ENCODE assay signal across 8 cellular contexts in the genomic region with DNA sequence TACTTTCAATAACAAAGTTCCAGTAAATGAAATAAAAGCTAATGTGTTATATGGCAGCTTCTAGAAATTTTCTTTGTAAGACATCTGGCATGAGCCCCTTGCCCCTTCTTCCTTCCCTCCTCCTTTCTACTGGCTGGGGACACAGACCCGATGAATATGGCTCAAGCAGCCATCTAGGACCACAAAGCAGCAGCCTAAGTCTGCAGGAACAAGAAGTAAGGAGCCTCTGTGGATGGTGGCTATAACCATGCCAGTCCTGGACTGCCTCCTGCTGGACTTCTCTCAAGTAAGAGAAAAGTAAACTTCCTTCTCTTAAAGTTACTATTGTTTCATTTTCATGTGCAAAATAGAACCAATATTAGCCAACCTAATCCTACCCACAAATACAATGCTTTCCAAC.
DNase-seq lines count a peak whose midpoint lies in the region; ATAC-seq and TF ChIP-seq lines count a peak whose summit lies in the region.

No MANE protein-coding gene starts in this region.

- H3K4me1 ChIP-seq in HCT116 (ENCODE audit: control insufficient read depth in 1 of 2, insufficient read depth in 2 of 2, low read length in 2 of 2): peaks cover 79 to 80% of the 10 kb centered on the region in 2 experiments

- BruUV-seq in HCT116 (replicated peaks; lab: Mats Ljungman, UMichigan): no TSS peak

- TF ChIP-seq RAD21 in HCT116 (IDR thresholded peaks at IDR 0.05; ENCODE audit: low read depth): peak; percentile 83

- H3K4me2 ChIP-seq in HCT116 (ENCODE audit: low read length): peak overlapping the region; percentile 57

- no peaks in the 10 kb centered on the region for H3K9me3 ChIP-seq in HCT116 (ENCODE audit: control insufficient read depth in 1 of 2, insufficient read depth in 1 of 2, low read depth in 1 of 2, low read length in 2 of 2)

- CTCF ChIA-PET in HCT116 (lab: Charles Lee): interaction anchor here (0.8 to 4.2 kb wide), 7 partner anchors 9 to 120 kb away, joined by 3 to 29 read pairs (median 4); no protein-coding TSS in a partner anchor

- no peak overlapping the region for H3K4me3 ChIP-seq in AG10803 (ENCODE audit: low read length)
- no peak overlapping the region for H3K4me3 ChIP-seq in HCT116 (replicated peaks in 1 of 2; ENCODE audit: low read depth in 1 of 2, low read length in 2 of 2)

- peak overlapping the region; percentile 36; the same call in 1 of the 2 replicates for H3K9ac ChIP-seq in HCT116 (ENCODE audit: low read length)

- POLR2A ChIA-PET in HCT116 (lab: Charles Lee): no interaction called here

- RAD21 ChIA-PET in HCT116 (lab: Charles Lee; ENCODE audit: low non-redundant PET in 1 of 2, low total read pairs in 2 of 2, uncharacterized antibody in 2 of 2, unreplicated experiment in 2 of 2): interaction anchor here (1.2 to 1.4 kb wide), 2 partner anchors 44 to 49 kb away, joined by 3 to 6 read pairs; no protein-coding TSS in a partner anchor

- no peak for TF ChIP-seq POLR2A in HCT116 (IDR thresholded peaks at IDR 0.05; ENCODE audit: borderline replicate concordance, extremely low read depth, insufficient read depth, insufficient read length)

- H3K27me3 ChIP-seq in HCT116 (ENCODE audit: insufficient read depth, low read length): no peaks in the 10 kb centered on the region

- H2AFZ ChIP-seq in HCT116 (ENCODE audit: low read depth, low read length, poor library complexity, severe bottlenecking): no peak overlapping the region

- intact Hi-C loops in HCT116 (cut with micrococcal nuclease): loop anchor here (1.0 to 5.0 kb wide), 5 partner anchors 49 to 400 kb away; no protein-coding TSS in a partner anchor

- ATAC-seq in HCT116: peak; percentile 63
- ATAC-seq in HG03439 (IDR thresholded peaks at IDR 0.05; ENCODE audit: unreplicated experiment): no peak
- ATAC-seq in GM19397 (IDR thresholded peaks at IDR 0.05; ENCODE audit: unreplicated experiment): no peak

- H3K36me3 ChIP-seq in HCT116 (ENCODE audit: control insufficient read depth in 1 of 2, insufficient read depth in 2 of 2, low read length in 2 of 2): peaks cover 0 to 5% of the 10 kb centered on the region in 2 experiments; a peak in 1 of 4 replicates

- TF ChIP-seq CTCF in AG10803 (conservative IDR thresholded peaks at IDR 0.05; ENCODE audit: low read length) (peak; percentile 40), HCT116 (IDR thresholded peaks at IDR 0.05 in 2 of 3, conservative IDR thresholded peaks at IDR 0.05 in 1 of 3; ENCODE audit: borderline replicate concordance in 1 of 3, insufficient read depth in 1 of 3, low read depth in 2 of 3, low read length in 2 of 3) (peak; percentile 57 to 79 (median 61))

- no peaks in the 10 kb centered on the region for H4K20me1 ChIP-seq in HCT116 (ENCODE audit: insufficient read depth)

- H3K27ac ChIP-seq in HCT116 (ENCODE audit: low read depth, low read length): peak overlapping the region; percentile 97

- H3K79me2 ChIP-seq in HCT116 (ENCODE audit: insufficient read depth, low read length): peaks cover 95% of the 10 kb centered on the region

- peak; percentile 50 for DNase-seq in AG10803 (ENCODE audit: low read depth)
- DNase-seq in HCT116 (ENCODE audit: low read depth, low spot score): no peak
- DNase-seq in amniotic epithelial cell (ENCODE audit: low read depth): peak; percentile 79
- peak; percentile 20 for DNase-seq in left kidney (ENCODE audit: low read depth, low spot score)
- DNase-seq in NCI-H2227 (lab: John Stamatoyannopoulos, UW; ENCODE audit: unreplicated experiment): no peak
- no peak for DNase-seq in epidermal melanocyte (ENCODE audit: insufficient read length, low spot score)

- no peaks in the 10 kb centered on the region for H3K9me2 ChIP-seq in HCT116 (ENCODE audit: insufficient read depth)

TF ChIP-seq in HCT116, 20 proteins besides CTCF, POLR2A, EP300 and RAD21:
- TF ChIP-seq POLR2AphosphoS5 (IDR thresholded peaks at IDR 0.05; ENCODE audit: low read depth, low read length) (no peak), SP1 (IDR thresholded peaks at IDR 0.05; ENCODE audit: low read depth) (no peak), ELF1 (IDR thresholded peaks at IDR 0.05; ENCODE audit: borderline replicate concordance, low read depth) (no peak), SIN3A (IDR thresholded peaks at IDR 0.05; ENCODE audit: low read depth) (no peak), EGR1 (IDR thresholded peaks at IDR 0.05; ENCODE audit: low read depth) (no peak), JUND (IDR thresholded peaks at IDR 0.05) (no peak), SRF (IDR thresholded peaks at IDR 0.05; ENCODE audit: low read depth) (no peak), ZFX (IDR thresholded peaks at IDR 0.05) (no peak), FOSL1 (IDR thresholded peaks at IDR 0.05; ENCODE audit: low read depth) (no peak), ZNF274 (IDR thresholded peaks at IDR 0.05; ENCODE audit: low read depth, low read length) (no peak), EZH2phosphoT487 (IDR thresholded peaks at IDR 0.05; ENCODE audit: borderline replicate concordance) (no peak), CEBPB (IDR thresholded peaks at IDR 0.05; ENCODE audit: low read depth) (no peak)
- TF ChIP-seq, protein P1, sequence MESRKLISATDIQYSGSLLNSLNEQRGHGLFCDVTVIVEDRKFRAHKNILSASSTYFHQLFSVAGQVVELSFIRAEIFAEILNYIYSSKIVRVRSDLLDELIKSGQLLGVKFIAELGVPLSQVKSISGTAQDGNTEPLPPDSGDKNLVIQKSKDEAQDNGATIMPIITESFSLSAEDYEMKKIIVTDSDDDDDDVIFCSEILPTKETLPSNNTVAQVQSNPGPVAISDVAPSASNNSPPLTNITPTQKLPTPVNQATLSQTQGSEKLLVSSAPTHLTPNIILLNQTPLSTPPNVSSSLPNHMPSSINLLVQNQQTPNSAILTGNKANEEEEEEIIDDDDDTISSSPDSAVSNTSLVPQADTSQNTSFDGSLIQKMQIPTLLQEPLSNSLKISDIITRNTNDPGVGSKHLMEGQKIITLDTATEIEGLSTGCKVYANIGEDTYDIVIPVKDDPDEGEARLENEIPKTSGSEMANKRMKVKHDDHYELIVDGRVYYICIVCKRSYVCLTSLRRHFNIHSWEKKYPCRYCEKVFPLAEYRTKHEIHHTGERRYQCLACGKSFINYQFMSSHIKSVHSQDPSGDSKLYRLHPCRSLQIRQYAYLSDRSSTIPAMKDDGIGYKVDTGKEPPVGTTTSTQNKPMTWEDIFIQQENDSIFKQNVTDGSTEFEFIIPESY (IDR thresholded peaks at IDR 0.05; ENCODE audit: extremely low read depth, insufficient replicate concordance, low read length): no peak
- TF ChIP-seq, protein P2, sequence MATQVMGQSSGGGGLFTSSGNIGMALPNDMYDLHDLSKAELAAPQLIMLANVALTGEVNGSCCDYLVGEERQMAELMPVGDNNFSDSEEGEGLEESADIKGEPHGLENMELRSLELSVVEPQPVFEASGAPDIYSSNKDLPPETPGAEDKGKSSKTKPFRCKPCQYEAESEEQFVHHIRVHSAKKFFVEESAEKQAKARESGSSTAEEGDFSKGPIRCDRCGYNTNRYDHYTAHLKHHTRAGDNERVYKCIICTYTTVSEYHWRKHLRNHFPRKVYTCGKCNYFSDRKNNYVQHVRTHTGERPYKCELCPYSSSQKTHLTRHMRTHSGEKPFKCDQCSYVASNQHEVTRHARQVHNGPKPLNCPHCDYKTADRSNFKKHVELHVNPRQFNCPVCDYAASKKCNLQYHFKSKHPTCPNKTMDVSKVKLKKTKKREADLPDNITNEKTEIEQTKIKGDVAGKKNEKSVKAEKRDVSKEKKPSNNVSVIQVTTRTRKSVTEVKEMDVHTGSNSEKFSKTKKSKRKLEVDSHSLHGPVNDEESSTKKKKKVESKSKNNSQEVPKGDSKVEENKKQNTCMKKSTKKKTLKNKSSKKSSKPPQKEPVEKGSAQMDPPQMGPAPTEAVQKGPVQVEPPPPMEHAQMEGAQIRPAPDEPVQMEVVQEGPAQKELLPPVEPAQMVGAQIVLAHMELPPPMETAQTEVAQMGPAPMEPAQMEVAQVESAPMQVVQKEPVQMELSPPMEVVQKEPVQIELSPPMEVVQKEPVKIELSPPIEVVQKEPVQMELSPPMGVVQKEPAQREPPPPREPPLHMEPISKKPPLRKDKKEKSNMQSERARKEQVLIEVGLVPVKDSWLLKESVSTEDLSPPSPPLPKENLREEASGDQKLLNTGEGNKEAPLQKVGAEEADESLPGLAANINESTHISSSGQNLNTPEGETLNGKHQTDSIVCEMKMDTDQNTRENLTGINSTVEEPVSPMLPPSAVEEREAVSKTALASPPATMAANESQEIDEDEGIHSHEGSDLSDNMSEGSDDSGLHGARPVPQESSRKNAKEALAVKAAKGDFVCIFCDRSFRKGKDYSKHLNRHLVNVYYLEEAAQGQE (IDR thresholded peaks at IDR 0.05; ENCODE audit: low read depth): no peak
- TF ChIP-seq, protein P3, sequence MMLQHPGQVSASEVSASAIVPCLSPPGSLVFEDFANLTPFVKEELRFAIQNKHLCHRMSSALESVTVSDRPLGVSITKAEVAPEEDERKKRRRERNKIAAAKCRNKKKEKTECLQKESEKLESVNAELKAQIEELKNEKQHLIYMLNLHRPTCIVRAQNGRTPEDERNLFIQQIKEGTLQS (IDR thresholded peaks at IDR 0.05): no peak

Comparison
In these comparisons a context has a peak if more than half of its experiments do, and no peak if none do; other contexts are left out.
1. DNase-seq: peak in AG10803 (single experiment), amniotic epithelial cell (single experiment) and left kidney (single experiment); none in HCT116 (single experiment), NCI-H2227 (single experiment) and epidermal melanocyte (single experiment).